In the genomic region with DNA sequence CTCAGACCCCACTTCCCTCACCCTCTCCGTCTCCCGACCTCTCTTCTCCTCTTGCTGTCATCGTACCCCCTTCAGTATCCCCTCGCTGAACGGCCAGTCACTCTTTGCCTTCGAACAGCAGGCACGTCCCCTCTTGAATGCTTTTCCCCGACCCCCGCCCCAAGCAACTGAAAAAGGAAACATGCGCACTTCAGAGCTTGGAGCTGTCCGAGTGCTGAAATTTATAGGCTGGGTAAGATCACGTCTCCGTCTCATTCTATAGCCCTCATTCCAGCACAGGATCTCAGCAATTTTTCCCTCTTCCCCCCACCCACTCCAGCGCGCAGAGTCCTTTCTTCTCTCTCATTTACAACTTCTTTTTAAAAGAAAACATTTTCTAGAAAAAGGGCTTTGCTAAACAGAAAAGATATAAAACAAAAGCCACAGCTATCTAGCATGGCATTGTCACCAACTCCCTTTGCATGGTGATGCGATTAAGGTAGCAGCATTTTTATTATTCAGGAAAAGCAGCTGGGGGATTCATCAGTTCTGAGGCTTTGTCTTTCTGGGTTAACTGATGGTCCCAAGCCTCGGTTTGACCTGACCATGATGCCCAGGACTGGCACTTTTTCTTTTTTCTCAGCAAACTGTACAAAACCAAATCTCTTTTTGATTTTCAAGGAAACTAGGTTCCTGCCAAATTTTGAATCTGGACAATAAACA, we compare ENCODE assay signal across 9 cellular contexts. TPM values are rescaled to one million over a fixed set of nuclear protein-coding genes. Genes with fewer than 3 reads are reported as not detected.
A peak's percentile ranks its signal among the peaks of the same experiment; 100 is the strongest.
DNase-seq lines count a peak whose midpoint lies in the region; ATAC-seq, FAIRE-seq and TF ChIP-seq lines count a peak whose summit lies in the region.
"Had no signal": no experiment of that assay in that cellular context is flagged by ENCODE, and none has a peak within 500 bp of the region (broad histone marks: within the 10 kb centered on the region; RNA-seq: fewer than 3 reads in every experiment).

A gene (plus strand): TSS at position 249 of the 702 bp plus-strand sequence. CDS start 522 bp downstream, outside the sequence.

- ATAC-seq in HepG2 (peak; percentile 63), HG02763 (IDR thresholded peaks at IDR 0.05; ENCODE audit: unreplicated experiment) (no peak), Right ventricle myocardium inferior (no peak)

- no peaks in the 10 kb centered on the region for H4K20me1 ChIP-seq in astrocyte (ENCODE audit: insufficient read depth, low read length)
- no peaks in the 10 kb centered on the region for H4K20me1 ChIP-seq in HepG2 (ENCODE audit: insufficient read depth, low read length)
- no peaks in the 10 kb centered on the region for H4K20me1 ChIP-seq in OCI-LY7 (ENCODE audit: insufficient read depth, low read length)

- in situ Hi-C loops in HepG2 (cut with HindIII; ENCODE audit: extremely low pct_ligation_motif_present, low pct_unique_long_range_greater_than_20kb), result loop anchor here (25.0 kb wide), 1 partner anchor 442 kb away; no protein-coding TSS in a partner anchor

- FAIRE-seq in astrocyte (lab: Jason Lieb, UNC) (no peak), HepG2 (lab: Jason Lieb, UNC) (no peak)

- H3K27me3 Mint-ChIP-seq in HFFc6 (ENCODE audit: insufficient read depth), result no peaks in the 10 kb centered on the region; the same call in 1 of the 2 replicates
- H3K27me3 Mint-ChIP-seq in astrocyte (ENCODE audit: low read depth, unreplicated experiment), result no peaks in the 10 kb centered on the region

- peak; percentile 5 for DNase-seq in AG10803 (ENCODE audit: low read depth)
- DNase-seq in HFFc6, result peak; percentile 1
- DNase-seq in astrocyte (ENCODE audit: low read depth), result no peak
- DNase-seq in HepG2 (ENCODE audit: low spot score), result peak; percentile 1
- no peak for DNase-seq in esophagus muscularis mucosa (ENCODE audit: extremely low spot score)
- DNase-seq in Right ventricle myocardium inferior (ENCODE audit: missing footprints), result no peak
- no peak for DNase-seq in OCI-LY7 (ENCODE audit: low spot score)
- DNase-seq: effector CD8-positive, alpha-beta T cell had no signal

- H3K9me3 ChIP-seq in astrocyte (ENCODE audit: insufficient read depth, low read depth, low read length) (no peaks in the 10 kb centered on the region), HepG2 (ENCODE audit: low read length) (no peaks in the 10 kb centered on the region), esophagus muscularis mucosa (no peaks in the 10 kb centered on the region), OCI-LY7 (ENCODE audit: low read length) (no peaks in the 10 kb centered on the region)

- BruUV-seq in HepG2 (replicated peaks; lab: Mats Ljungman, UMichigan), result no TSS peak
- BruUV-seq in OCI-LY7 (replicated peaks; lab: Mats Ljungman, UMichigan), result no TSS peak

- peak within 1 kb of the TSS; percentile 82 for H3K4me3 Mint-ChIP-seq in HFFc6
- peak within 1 kb of the TSS; percentile 94 for H3K4me3 Mint-ChIP-seq in astrocyte (ENCODE audit: unreplicated experiment)

- H3K27ac Mint-ChIP-seq in HFFc6, result no peak within 1 kb of the TSS
- H3K27ac Mint-ChIP-seq in astrocyte (ENCODE audit: unreplicated experiment), result no peak within 1 kb of the TSS

- H3K9ac ChIP-seq in astrocyte (ENCODE audit: low read length) (no peak within 1 kb of the TSS), HepG2 (ENCODE audit: insufficient read depth, low read depth, low read length) (no peak within 1 kb of the TSS)

- POLR2A ChIA-PET in HepG2 (lab: Yijun Ruan, JAX) (no interaction called here), OCI-LY7 (lab: Charles Lee) (interaction anchor here (0.5 kb wide), 1 partner anchor 625 kb away, joined by 5 read pairs; no protein-coding TSS in a partner anchor)

- H3K27me3 ChIP-seq in astrocyte (ENCODE audit: insufficient read depth, low read length) (no peaks in the 10 kb centered on the region), HepG2 (ENCODE audit: control insufficient read depth in 1 of 2, insufficient read depth in 2 of 2, low read length in 2 of 2) (no peaks in the 10 kb centered on the region), esophagus muscularis mucosa (no peaks in the 10 kb centered on the region)

- no peaks in the 10 kb centered on the region for H3K9me3 Mint-ChIP-seq in HFFc6
- H3K9me3 Mint-ChIP-seq in astrocyte (ENCODE audit: unreplicated experiment), result no peaks in the 10 kb centered on the region

- H3K27ac ChIP-seq in astrocyte (ENCODE audit: low read depth, low read length) (no peak within 1 kb of the TSS), HepG2 (ENCODE audit: extremely low read length, insufficient read depth, low read length) (no peak within 1 kb of the TSS), esophagus muscularis mucosa (replicated peaks in 1 of 4) (no peak within 1 kb of the TSS), OCI-LY7 (ENCODE audit: low read depth, low read length, poor library complexity, severe bottlenecking) (no peak within 1 kb of the TSS)

- no peak for TF ChIP-seq POLR2A in HepG2 (IDR thresholded peaks at IDR 0.05; ENCODE audit: insufficient read depth in 1 of 2, low read depth in 2 of 2, low read length in 2 of 2)
- TF ChIP-seq POLR2A in esophagus muscularis mucosa (IDR thresholded peaks at IDR 0.05; ENCODE audit: low read depth), result no peak

- CTCF ChIA-PET in HepG2 (lab: Yijun Ruan, JAX; ENCODE audit: low intra/inter-chr PET ratio, low total read pairs) (interaction anchor here (1.5 kb wide), 1 partner anchor 433 kb away, joined by 4 read pairs; no protein-coding TSS in a partner anchor), OCI-LY7 (lab: Charles Lee; ENCODE audit: unreplicated experiment) (interaction anchor here (0.6 kb wide), 1 partner anchor 108 kb away, joined by 5 read pairs; no protein-coding TSS in a partner anchor)

- H3K36me3 ChIP-seq in astrocyte (ENCODE audit: insufficient read depth, low read length) (no peaks in the 10 kb centered on the region), HepG2 (replicated peaks in 1 of 2; ENCODE audit: control insufficient read depth in 1 of 2, insufficient read depth in 2 of 2, low read length in 2 of 2) (no peaks in the 10 kb centered on the region), esophagus muscularis mucosa (no peaks in the 10 kb centered on the region), OCI-LY7 (ENCODE audit: insufficient read depth, low read length) (no peaks in the 10 kb centered on the region)

- H3K4me3 ChIP-seq in AG10803 (ENCODE audit: low read length) (peak within 1 kb of the TSS; percentile 48), astrocyte (ENCODE audit: insufficient read depth, low read depth, low read length) (no peak within 1 kb of the TSS), HepG2 (replicated peaks in 1 of 3; ENCODE audit: insufficient read depth in 1 of 3, low read depth in 2 of 3, low read length in 3 of 3) (no peak within 1 kb of the TSS), esophagus muscularis mucosa (no peak within 1 kb of the TSS), OCI-LY7 (ENCODE audit: low read depth, low read length, poor library complexity, severe bottlenecking) (no peak within 1 kb of the TSS)

- TF ChIP-seq RAD21 in HepG2 (CRISPR knock-in tag; IDR thresholded peaks at IDR 0.05), result no peak

- H2AFZ ChIP-seq in astrocyte (ENCODE audit: low read depth, low read length) (no peak within 1 kb of the TSS), HepG2 (ENCODE audit: low read length) (no peak within 1 kb of the TSS), OCI-LY7 (ENCODE audit: low read length) (no peak within 1 kb of the TSS)

- H3K4me1 ChIP-seq in astrocyte (ENCODE audit: insufficient read depth, low read length), result no peaks in the 10 kb centered on the region
- H3K4me1 ChIP-seq in HepG2 (ENCODE audit: insufficient read depth, low read length), result no peaks in the 10 kb centered on the region
- H3K4me1 ChIP-seq in esophagus muscularis mucosa, result peaks cover 0 to 4% (median 2%) of the 10 kb centered on the region in 4 donors
- no peaks in the 10 kb centered on the region for H3K4me1 ChIP-seq in OCI-LY7 (ENCODE audit: insufficient read depth, low read length, poor library complexity, severe bottlenecking)

- H3K9me2 ChIP-seq in OCI-LY7 (ENCODE audit: insufficient read depth, low read length), result no peaks in the 10 kb centered on the region

- intact Hi-C loops in HepG2 (cut with micrococcal nuclease; ENCODE audit: unreplicated experiment), result loop anchor here (2.0 to 10.0 kb wide), 3 partner anchors 487 to 713 kb away; no protein-coding TSS in a partner anchor
- intact Hi-C loops in esophagus muscularis mucosa (cut with DNase I), result no loop called here
- intact Hi-C loops in Right ventricle myocardium inferior (cut with DNase I), result no loop called here
- intact Hi-C loops in OCI-LY7 (cut with micrococcal nuclease; ENCODE audit: unreplicated experiment), result no loop called here

- H3K79me2 ChIP-seq in astrocyte (ENCODE audit: insufficient read depth, low read length), result no peaks in the 10 kb centered on the region
- no peaks in the 10 kb centered on the region for H3K79me2 ChIP-seq in HepG2 (ENCODE audit: insufficient read depth, low read length)
- no peaks in the 10 kb centered on the region for H3K79me2 ChIP-seq in OCI-LY7 (ENCODE audit: insufficient read depth, low read depth, low read length)

- TF ChIP-seq CTCF in AG10803 (conservative IDR thresholded peaks at IDR 0.05; ENCODE audit: low read length) (no peak), HFFc6 (IDR thresholded peaks at IDR 0.05) (no peak), astrocyte (IDR thresholded peaks at IDR 0.05; ENCODE audit: insufficient read depth, low read depth, low read length) (no peak), HepG2 (CRISPR knock-in tag; IDR thresholded peaks at IDR 0.05) (no peak), esophagus muscularis mucosa (IDR thresholded peaks at IDR 0.05) (no peak), OCI-LY7 (conservative IDR thresholded peaks at IDR 0.05; ENCODE audit: low read length) (no peak)

- WGBS in HepG2 (ENCODE audit: low lambda C conversion rate), result 4% methylated on average over 17 of the region's 17 CpGs
- WGBS in esophagus muscularis mucosa, result 18% methylated on average over 17 of the region's 17 CpGs

- no peak for TF ChIP-seq EP300 in HepG2 (IDR thresholded peaks at IDR 0.05; ENCODE audit: low read depth in 2 of 2, low read length in 2 of 2)
- no peak for TF ChIP-seq EP300 in HepG2 (CRISPR knock-in tag; IDR thresholded peaks at IDR 0.05; ENCODE audit: borderline replicate concordance)
- no peak for TF ChIP-seq EP300 in esophagus muscularis mucosa (IDR thresholded peaks at IDR 0.05)

- H3K4me2 ChIP-seq in astrocyte (ENCODE audit: low read length) (peak within 1 kb of the TSS; percentile 73), HepG2 (ENCODE audit: low read depth, low read length) (peak within 1 kb of the TSS; percentile 23; the same call in 1 of the 2 replicates), OCI-LY7 (ENCODE audit: low read length) (no peak within 1 kb of the TSS)

- H3K4me1 Mint-ChIP-seq in HFFc6 (ENCODE audit: low read depth) (peaks cover 6% of the 10 kb centered on the region), astrocyte (ENCODE audit: low read depth, unreplicated experiment) (no peaks in the 10 kb centered on the region)

- H3K36me3 Mint-ChIP-seq in HFFc6 (ENCODE audit: low read depth), result no peaks in the 10 kb centered on the region
- no peaks in the 10 kb centered on the region for H3K36me3 Mint-ChIP-seq in astrocyte (ENCODE audit: low read depth, unreplicated experiment)

RNA-seq across cellular contexts. Expression of the gene that starts here (rescaled TPM):
- not detected for total RNA-seq in HFFc6 (2021; fragmentation: NEBNext Ultra II Directional; extraction: Animal tissue kit (Norgen Biotek cat#: 25700))
- total RNA-seq in astrocyte (not detected in 2 replicates), HepG2 (2016; rRNA removed; fragmentation: Illumina TruSeq; extraction: Trizol) (not detected in 2 replicates), esophagus muscularis mucosa (not detected), Right ventricle myocardium inferior (not detected), OCI-LY7 (2022) (not detected in 2 replicates)
- not detected in 2 replicates for total RNA-seq in HepG2 (2016; cell fraction: cytosol; rRNA removed; fragmentation: Illumina TruSeq; extraction: Trizol; ENCODE audit: low read depth)
- total RNA-seq in HepG2 (2016; cell fraction: insoluble cytoplasmic fraction; rRNA removed; fragmentation: Illumina TruSeq; extraction: Trizol), result not detected in 2 replicates
- not detected in 2 replicates for total RNA-seq in HepG2 (2016; cell fraction: membrane; rRNA removed; fragmentation: Illumina TruSeq; extraction: Trizol)
- total RNA-seq in HepG2 (2016; cell fraction: nucleus; rRNA removed; fragmentation: Illumina TruSeq; extraction: Trizol), result not detected in 2 replicates
- polyA plus RNA-seq in HepG2 (2011; rRNA removed), result not detected in 2 replicates
- polyA plus RNA-seq in HepG2 (2011; cell fraction: cytosol; rRNA removed), result not detected in 2 replicates
- not detected in 2 replicates for polyA plus RNA-seq in HepG2 (2011; cell fraction: nucleus; rRNA removed)
- polyA plus RNA-seq in HepG2 (2012), result not detected in 2 replicates
- polyA plus RNA-seq in HepG2 (2016; cell fraction: cytosol; fragmentation: Illumina TruSeq; extraction: Trizol; ENCODE audit: low read depth), result not detected in 2 replicates
- not detected in 2 replicates for polyA plus RNA-seq in HepG2 (2016; cell fraction: insoluble cytoplasmic fraction; fragmentation: Illumina TruSeq; extraction: Trizol; ENCODE audit: low read depth)
- polyA plus RNA-seq in HepG2 (2016; cell fraction: membrane; fragmentation: Illumina TruSeq; extraction: Trizol; ENCODE audit: low read depth), result not detected in 2 replicates
- polyA plus RNA-seq in HepG2 (2016; cell fraction: nucleus; fragmentation: Illumina TruSeq; extraction: Trizol; ENCODE audit: insufficient read depth, low read depth), result not detected in 2 replicates
- not detected in 2 replicates for polyA minus RNA-seq in HepG2 (2011; rRNA and poly(A)+ RNA removed; ENCODE audit: low replicate concordance)
- not detected in 2 replicates for polyA minus RNA-seq in HepG2 (2011; cell fraction: cytosol; rRNA and poly(A)+ RNA removed)
- not detected in 2 replicates for polyA minus RNA-seq in HepG2 (2011; cell fraction: nucleus; rRNA and poly(A)+ RNA removed)
- total RNA-seq in OCI-LY7 (2014; rRNA removed; shearing (Covaris generic)), result not detected in 2 replicates

Comparison
In these comparisons a context has a peak if more than half of its experiments do, and no peak if none do; other contexts are left out.
1. Peak in DNase-seq in HFFc6; RNA of the gene not detected or under 1 TPM.
2. Peak in DNase-seq, ATAC-seq and H3K4me2 ChIP-seq in HepG2; RNA of the gene not detected or under 1 TPM.